In genomic region chr2:219230201-219230540, GRCh38 we compare ENCODE assay signal across 1 cellular context.
TF ChIP-seq lines count a peak whose summit lies in the region.

No MANE protein-coding gene starts in this region.

TF ChIP-seq in H1, 55 proteins besides CTCF, POLR2A, EP300 and RAD21:
- TF ChIP-seq KDM4A (IDR thresholded peaks at IDR 0.05; ENCODE audit: low read depth, low read length, severe bottlenecking) (no peak), SIN3A (conservative IDR thresholded peaks at IDR 0.05 in 1 of 2, IDR thresholded peaks at IDR 0.05 in 1 of 2; ENCODE audit: low read depth in 1 of 2, low read length in 2 of 2) (peak in 1 of 2 experiments; percentile 26; a peak in 1 of 4 replicates)
